ENCODE assay signal across 7 cellular contexts in genomic region chr18:48955528-48956261, GRCh38. TPM values are rescaled to one million over a fixed set of nuclear protein-coding genes. Genes with fewer than 3 reads are reported as not detected.
A peak's percentile ranks its signal among the peaks of the same experiment; 100 is the strongest.
DNase-seq lines count a peak whose midpoint lies in the region; ATAC-seq and TF ChIP-seq lines count a peak whose summit lies in the region.

No MANE protein-coding gene starts in this region.

- peak overlapping the region; percentile 94 for H2BK20ac ChIP-seq in IMR-90 (ENCODE audit: low read depth, low read length)

- 0 out of 2 replicates have a peak, but pooled peaks have one; percentile 25 for TF ChIP-seq CTCF in IMR-90 (conservative IDR thresholded peaks at IDR 0.05; ENCODE audit: low read depth, low read length)
- TF ChIP-seq CTCF in astrocyte of the spinal cord (IDR thresholded peaks at IDR 0.05; ENCODE audit: low read depth, low read length), result no peak
- TF ChIP-seq CTCF in thyroid gland (IDR thresholded peaks at IDR 0.05), result peak in 3 of 6 experiments; percentile 8 to 19 (median 13)

- H3K23ac ChIP-seq in IMR-90 (ENCODE audit: low read depth, low read length), result peak overlapping the region; percentile 84; the same call in 1 of the 2 replicates

- peak overlapping the region; percentile 91 for H3K4ac ChIP-seq in IMR-90 (ENCODE audit: low read depth, low read length)

- peak overlapping the region; percentile 85 for H3K56ac ChIP-seq in IMR-90 (ENCODE audit: extremely low read depth, insufficient read depth, low read length)

- H3K4me2 ChIP-seq in IMR-90 (ENCODE audit: low read depth, low read length), result peak overlapping the region; percentile 56

- dilution Hi-C loops in IMR-90 (cut with HindIII; ENCODE audit: low sequenced_read_pairs, unreplicated experiment), result no loop called here

- peak overlapping the region; percentile 82 for H3K14ac ChIP-seq in IMR-90 (replicated peaks; ENCODE audit: low read depth, low read length)

- peak overlapping the region; percentile 73 for H2AK9ac ChIP-seq in IMR-90 (replicated peaks; ENCODE audit: low read depth, low read length, poor library complexity)

- H3K36me3 ChIP-seq in IMR-90 (ENCODE audit: control insufficient read depth, insufficient read depth, low read length) (no peaks in the 10 kb centered on the region), thyroid gland (no peaks in the 10 kb centered on the region)

- peak overlapping the region; percentile 91 for H2BK120ac ChIP-seq in IMR-90 (ENCODE audit: low read depth, low read length)

- H3K27ac ChIP-seq in IMR-90 (ENCODE audit: insufficient read depth, low read length), result peak overlapping the region; percentile 78
- H3K27ac ChIP-seq in thyroid gland, result peak overlapping the region; percentile 36 to 80 (median 57)

- H2BK5ac ChIP-seq in IMR-90 (ENCODE audit: low read depth, low read length, poor library complexity, severe bottlenecking), result peak overlapping the region; percentile 96

- peak; percentile 58 for TF ChIP-seq POLR2A in IMR-90 (IDR thresholded peaks at IDR 0.05; ENCODE audit: low read depth, low read length)
- peak in 1 of 2 donors; percentile 48 for TF ChIP-seq POLR2A in thyroid gland (IDR thresholded peaks at IDR 0.05)

- intact Hi-C loops in IMR-90 (cut with micrococcal nuclease), result no loop called here
- intact Hi-C loops in thyroid gland (cut with DNase I), result no loop called here

- peak overlapping the region; percentile 24 for H3K9ac ChIP-seq in IMR-90 (ENCODE audit: low read depth, low read length)

- peak overlapping the region; percentile 92 for H4K91ac ChIP-seq in IMR-90 (ENCODE audit: insufficient read depth, low read depth, low read length)

- peaks cover 4% of the 10 kb centered on the region for H4K20me1 ChIP-seq in IMR-90 (ENCODE audit: insufficient read depth, low read length)

- peak overlapping the region; percentile 90 for H3K18ac ChIP-seq in IMR-90 (ENCODE audit: low read depth, low read length)

- peak; percentile 85 for DNase-seq in IMR-90
- peak; percentile 78 for DNase-seq in astrocyte of the spinal cord (ENCODE audit: low read depth, low spot score)
- DNase-seq in left kidney (ENCODE audit: low read depth, low spot score), result peak; percentile 64
- peak; percentile 77 to 80 for DNase-seq in thyroid gland

- CTCF ChIA-PET in IMR-90 (lab: Yijun Ruan, JAX), result interaction anchor here (0.7 to 1.6 kb wide), 2 partner anchors 21 to 87 kb away, joined by 3 to 6 read pairs; no protein-coding TSS in a partner anchor

- ATAC-seq in IMR-90 (ENCODE audit: low read depth), result peak; percentile 33
- ATAC-seq in HG03457 (IDR thresholded peaks at IDR 0.05; ENCODE audit: unreplicated experiment), result no peak
- ATAC-seq in GM21447 (IDR thresholded peaks at IDR 0.05; ENCODE audit: unreplicated experiment), result no peak
- no peak for ATAC-seq in HG03280 (IDR thresholded peaks at IDR 0.05; ENCODE audit: unreplicated experiment)

- peak overlapping the region; percentile 63 for H2AK5ac ChIP-seq in IMR-90 (ENCODE audit: low read depth, low read length)

- peak overlapping the region; percentile 57 to 91 for H4K8ac ChIP-seq in IMR-90 (ENCODE audit: low read depth in 2 of 2, low read length in 2 of 2)

- H3K27me3 ChIP-seq in IMR-90 (ENCODE audit: control insufficient read depth, insufficient read depth, low read length) (no peaks in the 10 kb centered on the region), thyroid gland (no peaks in the 10 kb centered on the region)

- H3K4me3 ChIP-seq in IMR-90 (ENCODE audit: insufficient read depth, low read depth, low read length) (no peak overlapping the region), astrocyte of the spinal cord (ENCODE audit: low read depth, low read length) (no peak overlapping the region), thyroid gland (replicated peaks in 1 of 3) (no peak overlapping the region)

- in situ Hi-C loops in IMR-90 (cut with MboI; ENCODE audit: low sequenced_read_pairs), result no loop called here
- in situ Hi-C loops in astrocyte of the spinal cord (cut with HindIII; ENCODE audit: low sequenced_read_pairs), result no loop called here

- BruUV-seq in IMR-90 (replicated peaks; lab: Mats Ljungman, UMichigan), result no TSS peak

- peaks cover 13% of the 10 kb centered on the region for H3K9me1 ChIP-seq in IMR-90 (ENCODE audit: insufficient read depth, low read length)

- peaks cover 0 to 9% of the 10 kb centered on the region in 2 experiments; a peak in 3 of 4 replicates for H3K79me1 ChIP-seq in IMR-90 (ENCODE audit: low read depth in 1 of 2, low read length in 2 of 2)

- H2AFZ ChIP-seq in IMR-90 (replicated peaks; ENCODE audit: low read length, poor library complexity), result peak overlapping the region; percentile 67

- H4K5ac ChIP-seq in IMR-90 (ENCODE audit: low read depth, low read length), result peak overlapping the region; percentile 65

- no CpG with 5 or more reads among the region's 9 CpGs for WGBS in IMR-90 (ENCODE audit: extremely low coverage in 2 of 2, insufficient read length in 1 of 2), 2 experiments
- WGBS in thyroid gland, 2 donors, result 27 to 38% methylated on average over 9 of the region's 9 CpGs

- H3K9me3 ChIP-seq in IMR-90 (ENCODE audit: control insufficient read depth, insufficient read depth, low read length), result no peaks in the 10 kb centered on the region
- H3K9me3 ChIP-seq in thyroid gland, result no peaks in the 10 kb centered on the region

- H3K4me1 ChIP-seq in IMR-90 (ENCODE audit: control insufficient read depth, insufficient read depth, low read length) (peaks cover 24% of the 10 kb centered on the region), thyroid gland (peaks cover 21 to 47% of the 10 kb centered on the region in 2 donors)

- POLR2A ChIA-PET in IMR-90 (lab: Charles Lee; ENCODE audit: unreplicated experiment), result interaction anchor here (0.7 kb wide), 1 partner anchor 86 kb away, joined by 4 read pairs; no protein-coding TSS in a partner anchor

- peak; percentile 43 for TF ChIP-seq RAD21 in IMR-90 (IDR thresholded peaks at IDR 0.05; ENCODE audit: low read length)

- peak overlapping the region; percentile 77; the same call in 2 of the 3 replicates for H2BK15ac ChIP-seq in IMR-90 (ENCODE audit: low read depth, low read length)

TF ChIP-seq in IMR-90, 13 proteins besides CTCF, POLR2A, EP300 and RAD21:
- no peak for TF ChIP-seq MXI1 (IDR thresholded peaks at IDR 0.05; ENCODE audit: borderline replicate concordance, low read depth, low read length)
- TF ChIP-seq SMC3 (IDR thresholded peaks at IDR 0.05; ENCODE audit: low read depth, low read length), result 0 out of 2 replicates have a peak, but pooled peaks have one; percentile 25
- no peak for TF ChIP-seq RCOR1 (IDR thresholded peaks at IDR 0.05; ENCODE audit: insufficient replicate concordance, low read length)
- TF ChIP-seq BHLHE40 (IDR thresholded peaks at IDR 0.05; ENCODE audit: low read depth, low read length), result no peak
- TF ChIP-seq MAZ (IDR thresholded peaks at IDR 0.05; ENCODE audit: borderline replicate concordance, low read depth, low read length), result peak; percentile 31; the same call in 1 of the 2 replicates
- TF ChIP-seq FOS (IDR thresholded peaks at IDR 0.05; ENCODE audit: low read depth, low read length), result no peak
- TF ChIP-seq CHD1 (IDR thresholded peaks at IDR 0.05; ENCODE audit: low read depth, low read length), result no peak
- no peak for TF ChIP-seq MAFK (IDR thresholded peaks at IDR 0.05; ENCODE audit: low read depth, low read length)
- no peak for TF ChIP-seq USF2 (IDR thresholded peaks at IDR 0.05; ENCODE audit: low read depth, low read length)

RNA-seq across cellular contexts. Expression of gene SMAD7, which starts 4.9 kb away (rescaled TPM):
- total RNA-seq in IMR-90 (2012; rRNA removed) (13.3 and 15.8 TPM in 2 replicates), thyroid gland (10 to 100 TPM; 40.1 to 69.3 (median 59.2) TPM)
- polyA plus RNA-seq in IMR-90 (2012; rRNA removed), result 17.6 and 17.9 TPM in 2 replicates
- polyA plus RNA-seq in IMR-90 (2012; cell fraction: cytosol; rRNA removed), result 8.3 and 14.6 TPM in 2 replicates
- 22.6 and 22.9 TPM in 2 replicates for polyA plus RNA-seq in IMR-90 (2012; cell fraction: nucleus; rRNA removed; ENCODE audit: low replicate concordance)
